19 cellular contexts compared by ENCODE assay signal in genomic region chr21:42376338-42376982, GRCh38. TPM values are rescaled to one million over a fixed set of nuclear protein-coding genes. Genes with fewer than 3 reads are reported as not detected.
DNase-seq lines count a peak whose midpoint lies in the region; ATAC-seq and TF ChIP-seq lines count a peak whose summit lies in the region.
"Had no signal": no experiment of that assay in that cellular context is flagged by ENCODE, and none has a peak within 500 bp of the region (broad histone marks: within the 10 kb centered on the region; RNA-seq: fewer than 3 reads in every experiment).

No MANE protein-coding gene starts in this region.

- H2AFZ ChIP-seq in GM23248, result no peak overlapping the region
- no peak overlapping the region for H2AFZ ChIP-seq in OCI-LY1 (ENCODE audit: low read length)
- no peak overlapping the region for H2AFZ ChIP-seq in osteoblast (ENCODE audit: low read length)

- H3K27ac ChIP-seq in GM23248, result no peak overlapping the region
- H3K27ac ChIP-seq in OCI-LY1 (ENCODE audit: low read depth, low read length, poor library complexity, severe bottlenecking), result no peak overlapping the region
- H3K27ac ChIP-seq in osteoblast (ENCODE audit: low read depth, low read length), result no peak overlapping the region
- H3K27ac ChIP-seq: C4-2B, coronary artery, heart left ventricle had no signal

- H3K4me1 ChIP-seq in GM23248 (ENCODE audit: insufficient read depth) (no peaks in the 10 kb centered on the region), OCI-LY1 (ENCODE audit: insufficient read depth, low read length, severe bottlenecking) (peaks cover 9% of the 10 kb centered on the region), osteoblast (ENCODE audit: insufficient read depth, low read length) (no peaks in the 10 kb centered on the region)
- H3K4me1 ChIP-seq: heart left ventricle had no signal

- peaks cover 0 to 3% of the 10 kb centered on the region in 2 donors for H3K4me1 Mint-ChIP-seq in effector memory CD8-positive, alpha-beta T cell (ENCODE audit: low read depth in 2 of 2)
- peaks cover 29% of the 10 kb centered on the region for H3K4me1 Mint-ChIP-seq in nephron progenitor cell
- H3K4me1 Mint-ChIP-seq in activated CD8-positive, alpha-beta T cell treated with anti-CD3 and anti-CD28 coated beads, Interleukin-2, amount 10 ng/mL, durations not matched to agents 7 days and 5 days (ENCODE audit: low read depth), result peaks cover 23% of the 10 kb centered on the region

- H3K4me3 ChIP-seq in GM23248, result no peak overlapping the region
- H3K4me3 ChIP-seq in OCI-LY1 (ENCODE audit: low read depth, low read length, poor library complexity, severe bottlenecking), result no peak overlapping the region
- no peak overlapping the region for H3K4me3 ChIP-seq in osteoblast (ENCODE audit: insufficient read depth, low read length)
- H3K4me3 ChIP-seq: coronary artery, heart left ventricle had no signal

- H3K9ac ChIP-seq in GM23248 (no peak overlapping the region), OCI-LY1 (ENCODE audit: low read length) (no peak overlapping the region)

- no peak for ATAC-seq in effector memory CD8-positive, alpha-beta T cell (replicated peaks)
- ATAC-seq in HG02588 (IDR thresholded peaks at IDR 0.05; ENCODE audit: unreplicated experiment), result no peak
- no peak for ATAC-seq in activated CD8-positive, alpha-beta T cell treated with anti-CD3 and anti-CD28 coated beads, Interleukin-2, amount 10 ng/mL, durations not matched to agents 7 days and 5 days
- ATAC-seq: heart left ventricle had no signal

- DNase-seq in GM23248, result peak; percentile 17
- DNase-seq in effector memory CD8-positive, alpha-beta T cell, result no peak
- DNase-seq in osteoblast (ENCODE audit: insufficient read length, low spot score, missing footprints), result peak; percentile 88
- no peak for DNase-seq in nephron progenitor cell
- no peak for DNase-seq in activated CD8-positive, alpha-beta T cell treated with anti-CD3 and anti-CD28 coated beads, Interleukin-2, amount 10 ng/mL, durations not matched to agents 7 days and 5 days
- DNase-seq in NCI-H226, result no peak
- DNase-seq: activated CD4-positive, alpha-beta T cell treated with anti-CD3 and anti-CD28 coated beads, Interleukin-2, amount 50 U/mL, for 1 hour; amygdala; DMS79; heart left ventricle; NCI-H2081 treated with DMSO at 0.1 percent for 48 hours; Right ventricle myocardium superior had no signal

- POLR2A ChIA-PET in activated CD8-positive, alpha-beta T cell treated with anti-CD3 and anti-CD28 coated beads, Interleukin-2, amount 10 ng/mL, durations not matched to agents 7 days and 5 days (lab: Charles Lee), result no interaction called here

- H3K27ac Mint-ChIP-seq in effector memory CD8-positive, alpha-beta T cell, result peak overlapping the region; percentile 61
- H3K27ac Mint-ChIP-seq in nephron progenitor cell, result no peak overlapping the region
- H3K27ac Mint-ChIP-seq in activated CD8-positive, alpha-beta T cell treated with anti-CD3 and anti-CD28 coated beads, Interleukin-2, amount 10 ng/mL, durations not matched to agents 7 days and 5 days, result no peak overlapping the region
- H3K27ac Mint-ChIP-seq: activated T-helper 1 cell treated with anti-CD3 and anti-CD28 coated beads, Interleukin-12 subunit alpha, Interleukin-12 subunit beta, Interleukin-2, Interleukin-4 antibody, amounts not matched to agents 30 ng/mL and 10 ng/mL and 1 ng/mL, durations not matched to agents 14 hours and 24 hours and 36 hours had no signal

- H3K36me3 ChIP-seq in GM23248 (ENCODE audit: low read depth), result no peaks in the 10 kb centered on the region
- H3K36me3 ChIP-seq in OCI-LY1 (ENCODE audit: insufficient read depth, low read length), result no peaks in the 10 kb centered on the region
- H3K36me3 ChIP-seq in osteoblast (ENCODE audit: insufficient read depth, low read length), result no peaks in the 10 kb centered on the region
- H3K36me3 ChIP-seq: heart left ventricle had no signal

- in situ Hi-C loops in GM23248 (cut with MboI), result no loop called here

- H3K27me3 ChIP-seq in GM23248 (replicated peaks; ENCODE audit: insufficient read depth), result peaks cover 5% of the 10 kb centered on the region
- peaks cover 16% of the 10 kb centered on the region; the same call in 1 of the 2 replicates for H3K27me3 ChIP-seq in OCI-LY1 (ENCODE audit: insufficient read depth, low read length)
- no peaks in the 10 kb centered on the region for H3K27me3 ChIP-seq in osteoblast (ENCODE audit: insufficient read depth, low read length)

- peaks cover under 1% of the 10 kb centered on the region for H3K36me3 Mint-ChIP-seq in effector memory CD8-positive, alpha-beta T cell (ENCODE audit: insufficient read depth)
- no peaks in the 10 kb centered on the region for H3K36me3 Mint-ChIP-seq in nephron progenitor cell (ENCODE audit: low read depth)
- H3K36me3 Mint-ChIP-seq in activated CD8-positive, alpha-beta T cell treated with anti-CD3 and anti-CD28 coated beads, Interleukin-2, amount 10 ng/mL, durations not matched to agents 7 days and 5 days (ENCODE audit: low read depth), result peaks cover 1% of the 10 kb centered on the region

- WGBS in GM23248 (ENCODE audit: low coverage in 1 of 2, low lambda C conversion rate in 2 of 2, missing lambda C conversion rate in 2 of 2), 2 experiments, result 39 to 46% methylated on average over 31 to 32 of the region's 32 CpGs

- no peaks in the 10 kb centered on the region for H3K9me2 ChIP-seq in GM23248 (ENCODE audit: insufficient read depth)
- no peaks in the 10 kb centered on the region for H3K9me2 ChIP-seq in OCI-LY1 (ENCODE audit: low read depth, low read length)

- no peaks in the 10 kb centered on the region for H3K9me3 ChIP-seq in GM23248 (ENCODE audit: low read depth)
- H3K9me3 ChIP-seq in OCI-LY1 (ENCODE audit: low read length), result no peaks in the 10 kb centered on the region
- no peaks in the 10 kb centered on the region for H3K9me3 ChIP-seq in osteoblast (ENCODE audit: low read depth, low read length)

- H3K27me3 Mint-ChIP-seq in effector memory CD8-positive, alpha-beta T cell, result no peaks in the 10 kb centered on the region
- H3K27me3 Mint-ChIP-seq in nephron progenitor cell (ENCODE audit: low read depth, poor library complexity), result peaks cover 37% of the 10 kb centered on the region
- H3K27me3 Mint-ChIP-seq in activated CD8-positive, alpha-beta T cell treated with anti-CD3 and anti-CD28 coated beads, Interleukin-2, amount 10 ng/mL, durations not matched to agents 7 days and 5 days (ENCODE audit: low read depth), result no peaks in the 10 kb centered on the region

- TF ChIP-seq CTCF in OCI-LY1 (IDR thresholded peaks at IDR 0.05; ENCODE audit: low read length) (peak; percentile 63), osteoblast (IDR thresholded peaks at IDR 0.05; ENCODE audit: extremely low read depth, low read depth, low read length) (no peak), nephron progenitor cell (IDR thresholded peaks at IDR 0.05) (no peak)

- H3F3A ChIP-seq in GM23248 (ENCODE audit: insufficient read depth) (no peaks in the 10 kb centered on the region), OCI-LY1 (ENCODE audit: insufficient read depth, low read length) (no peaks in the 10 kb centered on the region)

- H3K79me2 ChIP-seq in GM23248 (ENCODE audit: insufficient read depth), result no peaks in the 10 kb centered on the region
- H3K79me2 ChIP-seq in OCI-LY1 (ENCODE audit: insufficient read depth, low read length), result no peaks in the 10 kb centered on the region
- H3K79me2 ChIP-seq in osteoblast (ENCODE audit: insufficient read depth, low read length), result no peaks in the 10 kb centered on the region

- CTCF ChIA-PET in activated CD8-positive, alpha-beta T cell treated with anti-CD3 and anti-CD28 coated beads, Interleukin-2, amount 10 ng/mL, durations not matched to agents 7 days and 5 days (lab: Charles Lee), result no interaction called here

- no peaks in the 10 kb centered on the region for H3K9me3 Mint-ChIP-seq in effector memory CD8-positive, alpha-beta T cell
- H3K9me3 Mint-ChIP-seq in nephron progenitor cell, result peaks cover 2% of the 10 kb centered on the region
- H3K9me3 Mint-ChIP-seq in activated CD8-positive, alpha-beta T cell treated with anti-CD3 and anti-CD28 coated beads, Interleukin-2, amount 10 ng/mL, durations not matched to agents 7 days and 5 days (ENCODE audit: insufficient read depth), result peaks cover under 1% of the 10 kb centered on the region

- H4K20me1 ChIP-seq in GM23248 (ENCODE audit: insufficient read depth) (no peaks in the 10 kb centered on the region), OCI-LY1 (ENCODE audit: insufficient read depth, low read length) (no peaks in the 10 kb centered on the region), osteoblast (ENCODE audit: insufficient read depth, low read length) (no peaks in the 10 kb centered on the region)

- H3K4me3 Mint-ChIP-seq in effector memory CD8-positive, alpha-beta T cell, result no peak overlapping the region
- no peak overlapping the region for H3K4me3 Mint-ChIP-seq in nephron progenitor cell
- H3K4me3 Mint-ChIP-seq in activated CD8-positive, alpha-beta T cell treated with anti-CD3 and anti-CD28 coated beads, Interleukin-2, amount 10 ng/mL, durations not matched to agents 7 days and 5 days, result no peak overlapping the region
- H3K4me3 Mint-ChIP-seq: activated T-helper 1 cell treated with anti-CD3 and anti-CD28 coated beads, Interleukin-12 subunit alpha, Interleukin-12 subunit beta, Interleukin-2, Interleukin-4 antibody, amounts not matched to agents 30 ng/mL and 10 ng/mL and 1 ng/mL, durations not matched to agents 14 hours and 24 hours and 36 hours; T-helper 2 cell treated with Interferon-gamma antibody and Interleukin-4, amounts not matched to agents 5 μg/mL and 100 μg/mL, for 36 hours had no signal

- no peak overlapping the region for H3K4me2 ChIP-seq in GM23248 (ENCODE audit: unreplicated experiment)
- H3K4me2 ChIP-seq in OCI-LY1 (ENCODE audit: low read length), result no peak overlapping the region
- no peak overlapping the region for H3K4me2 ChIP-seq in osteoblast (ENCODE audit: insufficient read depth, low read length)

RNA-seq across cellular contexts. Expression of gene TFF1, which starts 10.1 kb away (rescaled TPM):
- not detected in 2 replicates for total RNA-seq in GM23248 (2014; rRNA removed; shearing (Covaris generic))
- not detected in 2 replicates for polyA plus RNA-seq in GM23248 (2016; fragmentation: Nextera tagmentation; extraction: Ambion mirVana)
- total RNA-seq in osteoblast, result not detected in 2 replicates
- not detected for total RNA-seq in activated CD8-positive, alpha-beta T cell treated with anti-CD3 and anti-CD28 coated beads, Interleukin-2, amount 10 ng/mL, durations not matched to agents 7 days and 5 days
- total RNA-seq: activated T-helper 1 cell treated with anti-CD3 and anti-CD28 coated beads, Interleukin-12 subunit alpha, Interleukin-12 subunit beta, Interleukin-2, Interleukin-4 antibody, amounts not matched to agents 30 ng/mL and 10 ng/mL and 1 ng/mL, durations not matched to agents 14 hours and 24 hours and 36 hours; heart left ventricle; Right ventricle myocardium superior had no signal
- polyA plus RNA-seq: heart left ventricle, keratinocyte had no signal

RNA-seq across cellular contexts. Expression of gene TMPRSS3, which starts 19.4 kb away (rescaled TPM):
- total RNA-seq in GM23248 (2014; rRNA removed; shearing (Covaris generic)), result not detected in 2 replicates
- polyA plus RNA-seq in GM23248 (2016; fragmentation: Nextera tagmentation; extraction: Ambion mirVana), result not detected in 2 replicates
- not detected in 2 replicates for total RNA-seq in osteoblast
- total RNA-seq in activated CD8-positive, alpha-beta T cell treated with anti-CD3 and anti-CD28 coated beads, Interleukin-2, amount 10 ng/mL, durations not matched to agents 7 days and 5 days, result 10 to 100 TPM in 1 of 2 experiments, 1 to 10 TPM in 1; 9.9 to 10.1 TPM
- total RNA-seq: Right ventricle myocardium superior had no signal
- polyA plus RNA-seq: heart left ventricle, keratinocyte had no signal

RNA-seq across cellular contexts. Expression of gene TFF2, which starts 25.7 kb away (rescaled TPM):
- total RNA-seq in GM23248 (2014; rRNA removed; shearing (Covaris generic)), result not detected in 2 replicates
- polyA plus RNA-seq in GM23248 (2016; fragmentation: Nextera tagmentation; extraction: Ambion mirVana), result not detected in 2 replicates
- total RNA-seq in osteoblast, result not detected in 2 replicates
- not detected for total RNA-seq in activated CD8-positive, alpha-beta T cell treated with anti-CD3 and anti-CD28 coated beads, Interleukin-2, amount 10 ng/mL, durations not matched to agents 7 days and 5 days
- total RNA-seq: activated T-helper 1 cell treated with anti-CD3 and anti-CD28 coated beads, Interleukin-12 subunit alpha, Interleukin-12 subunit beta, Interleukin-2, Interleukin-4 antibody, amounts not matched to agents 30 ng/mL and 10 ng/mL and 1 ng/mL, durations not matched to agents 14 hours and 24 hours and 36 hours; heart left ventricle; Right ventricle myocardium superior had no signal
- polyA plus RNA-seq: heart left ventricle, keratinocyte had no signal

RNA-seq across cellular contexts. Expression of gene UBASH3A, which starts 27.2 kb away (rescaled TPM):
- not detected in 2 replicates for total RNA-seq in GM23248 (2014; rRNA removed; shearing (Covaris generic))
- not detected in 2 replicates for polyA plus RNA-seq in GM23248 (2016; fragmentation: Nextera tagmentation; extraction: Ambion mirVana)
- not detected in 2 replicates for total RNA-seq in osteoblast
- 10 to 100 TPM; 68.7 to 74.0 TPM for total RNA-seq in activated CD8-positive, alpha-beta T cell treated with anti-CD3 and anti-CD28 coated beads, Interleukin-2, amount 10 ng/mL, durations not matched to agents 7 days and 5 days
- total RNA-seq: Right ventricle myocardium superior had no signal
- polyA plus RNA-seq: keratinocyte had no signal

Comparison
In these comparisons a context has a peak if more than half of its experiments do, and no peak if none do; other contexts are left out.
1. DNase-seq: peak in GM23248 (single experiment) and osteoblast (single experiment); none in effector memory CD8-positive, alpha-beta T cell (0 of 3), nephron progenitor cell (single experiment), activated CD8-positive, alpha-beta T cell treated with anti-CD3 and anti-CD28 coated beads, Interleukin-2, amount 10 ng/mL, durations not matched to agents 7 days and 5 days (single experiment) and NCI-H226 (single experiment).
2. H3K27ac Mint-ChIP-seq: peak in effector memory CD8-positive, alpha-beta T cell (2 of 2); none in nephron progenitor cell (single experiment) and activated CD8-positive, alpha-beta T cell treated with anti-CD3 and anti-CD28 coated beads, Interleukin-2, amount 10 ng/mL, durations not matched to agents 7 days and 5 days (single experiment).
3. RNA of gene TMPRSS3, which starts 19.4 kb away (total RNA-seq): 9.9 to 10.1 TPM in activated CD8-positive, alpha-beta T cell treated with anti-CD3 and anti-CD28 coated beads, Interleukin-2, amount 10 ng/mL, durations not matched to agents 7 days and 5 days; not detected in GM23248 and not detected in osteoblast; every median in the first group is over 10 times any median in the second.